In the genomic region with DNA sequence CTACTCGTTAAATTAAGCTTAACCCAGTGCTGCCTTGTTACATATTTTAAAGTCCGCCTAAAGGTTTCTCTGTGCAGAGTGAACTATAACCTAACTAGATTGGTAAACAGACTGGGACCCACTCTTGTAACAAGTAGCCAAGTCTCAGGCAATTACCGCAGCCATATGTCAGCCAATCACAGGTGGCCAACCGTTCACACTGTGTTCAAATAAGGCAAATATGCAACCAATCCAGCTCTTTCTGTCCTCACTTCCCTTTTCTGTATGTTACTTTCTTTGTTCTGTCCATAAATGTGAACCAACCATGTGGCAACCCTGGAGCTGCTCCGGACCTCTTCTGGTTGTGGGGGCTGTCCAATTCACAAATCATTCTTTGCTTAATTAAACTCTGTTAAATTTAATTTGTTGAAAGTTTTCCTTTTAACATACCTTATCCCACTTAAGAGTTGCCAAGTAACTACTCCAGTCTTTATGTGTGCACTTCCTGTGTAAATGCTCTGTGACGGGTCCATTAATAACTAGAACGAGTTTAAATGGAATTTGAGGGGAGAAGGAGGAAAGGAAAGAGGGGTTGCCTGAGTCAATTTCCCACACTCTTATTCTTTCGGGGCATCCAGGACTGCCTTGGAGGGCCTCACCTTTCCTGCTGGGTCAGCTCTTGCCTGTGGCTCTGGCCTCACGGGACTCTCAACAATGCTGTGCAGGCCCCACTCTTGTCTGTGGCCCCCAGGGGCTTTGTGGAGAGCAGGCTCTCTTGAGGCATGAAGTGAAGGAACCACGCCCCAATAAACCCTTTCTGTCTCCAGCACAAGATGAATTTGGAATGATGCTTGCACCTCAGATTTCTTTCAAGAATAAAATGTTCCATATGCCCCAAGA, we compare ENCODE assay signal across 9 cellular contexts. TPM values are rescaled to one million over a fixed set of nuclear protein-coding genes. Genes with fewer than 3 reads are reported as not detected.
DNase-seq lines count a peak whose midpoint lies in the region; ATAC-seq and TF ChIP-seq lines count a peak whose summit lies in the region.
"Had no signal": no experiment of that assay in that cellular context is flagged by ENCODE, and none has a peak within 500 bp of the region (broad histone marks: within the 10 kb centered on the region; RNA-seq: fewer than 3 reads in every experiment).

No MANE protein-coding gene starts in this region.

- 74 to 76% methylated on average over 10 of the region's 10 CpGs for WGBS in tibial nerve, 2 donors

- H3K4me3 ChIP-seq in mucosa of descending colon (no peak overlapping the region), tibial nerve (no peak overlapping the region)

- ATAC-seq in GM18858 (IDR thresholded peaks at IDR 0.05; ENCODE audit: unreplicated experiment): peak; percentile 77
- peak; percentile 38 for ATAC-seq in HG02610 (IDR thresholded peaks at IDR 0.05; ENCODE audit: unreplicated experiment)
- peak; percentile 13 for ATAC-seq in mucosa of descending colon
- ATAC-seq: HCT116 had no signal

- H3K9me3 ChIP-seq in mucosa of descending colon: no peaks in the 10 kb centered on the region
- no peaks in the 10 kb centered on the region for H3K9me3 ChIP-seq in tibial nerve

- no peak for TF ChIP-seq POLR2A in tibial nerve (IDR thresholded peaks at IDR 0.05)

- H3K27ac ChIP-seq in tibial nerve: no peak overlapping the region

- no peaks in the 10 kb centered on the region for H3K27me3 ChIP-seq in tibial nerve

- no peak for TF ChIP-seq EP300 in tibial nerve (IDR thresholded peaks at IDR 0.05)

- intact Hi-C loops in mucosa of descending colon (cut with DNase I, micrococcal nuclease): no loop called here

- H3K36me3 ChIP-seq in mucosa of descending colon (ENCODE audit: low read depth) (no peaks in the 10 kb centered on the region), tibial nerve (no peaks in the 10 kb centered on the region)

- DNase-seq in MV-4-11 (lab: John Stamatoyannopoulos, UW) (peak; percentile 89), mucosa of descending colon (no peak), NCI-H2196 (lab: John Stamatoyannopoulos, UW; ENCODE audit: unreplicated experiment) (no peak), tibial nerve (ENCODE audit: low spot score in 2 of 2) (no peak), NCI-H2029 (lab: John Stamatoyannopoulos, UW) (no peak)
- no peak for DNase-seq in activated T-cell treated with anti-CD3 and anti-CD28 coated beads, Interleukin-2, amount 50 U/mL, for 48 hours

- TF ChIP-seq CTCF in mucosa of descending colon (IDR thresholded peaks at IDR 0.05) (no peak), tibial nerve (IDR thresholded peaks at IDR 0.05) (no peak)

- no peaks in the 10 kb centered on the region for H3K4me1 ChIP-seq in mucosa of descending colon (ENCODE audit: low read depth)
- peaks cover 0 to 5% (median 0%) of the 10 kb centered on the region in 4 donors for H3K4me1 ChIP-seq in tibial nerve

RNA-seq across cellular contexts. Expression of a gene that starts 6.6 kb away (rescaled TPM):
- 1,000 to 10,000 TPM; 1,908 to 2,059 (median 1,949) TPM for total RNA-seq in mucosa of descending colon
- total RNA-seq in tibial nerve: 1,000 to 10,000 TPM; 1,138 to 2,228 (median 1,396) TPM

Comparison
In these comparisons a context has a peak if more than half of its experiments do, and no peak if none do; other contexts are left out.
1. ATAC-seq: peak in every context shown above with its lines; median percentile 77 in GM18858; 38 in HG02610; 13 in mucosa of descending colon.